In the genomic region with DNA sequence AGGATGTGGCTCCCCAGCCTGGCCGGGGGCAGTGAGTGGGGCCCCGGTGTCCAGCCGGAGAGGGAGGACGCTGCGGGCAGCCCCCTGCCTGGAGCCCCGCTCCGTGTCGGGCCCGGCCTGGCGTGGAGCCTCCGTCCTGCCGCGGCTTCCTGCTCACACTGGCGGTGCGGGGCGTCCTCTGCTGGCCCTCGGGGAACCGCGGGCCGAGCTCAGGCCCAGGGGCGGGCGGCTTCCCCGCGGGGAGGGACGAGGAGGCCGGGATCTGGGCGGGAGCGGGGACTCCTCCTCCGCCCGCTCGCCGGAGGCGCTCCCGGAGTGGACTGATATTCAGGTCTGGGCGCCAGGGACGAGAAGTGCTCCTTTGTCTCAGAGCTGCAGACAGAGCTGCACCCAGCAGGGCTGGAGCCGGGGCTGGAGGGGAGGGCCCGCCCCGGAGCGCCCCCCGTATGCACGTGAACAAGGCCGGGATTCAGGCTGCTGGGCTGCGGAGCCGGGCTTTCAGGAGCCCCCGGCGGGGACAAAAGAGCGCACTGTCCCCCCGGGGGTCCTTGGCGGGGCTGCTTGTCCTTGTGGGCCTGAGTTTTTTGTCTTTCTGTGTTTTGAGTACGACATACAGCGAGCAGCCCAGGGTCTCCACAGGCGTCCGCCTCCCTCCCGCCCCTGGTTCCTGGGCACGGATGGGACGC, we compare ENCODE assay signal across 1 cellular context.
TF ChIP-seq lines count a peak whose summit lies in the region.

No MANE protein-coding gene starts in this region.

TF ChIP-seq in K562, 482 proteins besides CTCF, POLR2A, EP300 and RAD21 (continued from another document and continues in another):
- TF ChIP-seq PREB (CRISPR knock-in tag; IDR thresholded peaks at IDR 0.05): no peak
- TF ChIP-seq, protein P1, sequence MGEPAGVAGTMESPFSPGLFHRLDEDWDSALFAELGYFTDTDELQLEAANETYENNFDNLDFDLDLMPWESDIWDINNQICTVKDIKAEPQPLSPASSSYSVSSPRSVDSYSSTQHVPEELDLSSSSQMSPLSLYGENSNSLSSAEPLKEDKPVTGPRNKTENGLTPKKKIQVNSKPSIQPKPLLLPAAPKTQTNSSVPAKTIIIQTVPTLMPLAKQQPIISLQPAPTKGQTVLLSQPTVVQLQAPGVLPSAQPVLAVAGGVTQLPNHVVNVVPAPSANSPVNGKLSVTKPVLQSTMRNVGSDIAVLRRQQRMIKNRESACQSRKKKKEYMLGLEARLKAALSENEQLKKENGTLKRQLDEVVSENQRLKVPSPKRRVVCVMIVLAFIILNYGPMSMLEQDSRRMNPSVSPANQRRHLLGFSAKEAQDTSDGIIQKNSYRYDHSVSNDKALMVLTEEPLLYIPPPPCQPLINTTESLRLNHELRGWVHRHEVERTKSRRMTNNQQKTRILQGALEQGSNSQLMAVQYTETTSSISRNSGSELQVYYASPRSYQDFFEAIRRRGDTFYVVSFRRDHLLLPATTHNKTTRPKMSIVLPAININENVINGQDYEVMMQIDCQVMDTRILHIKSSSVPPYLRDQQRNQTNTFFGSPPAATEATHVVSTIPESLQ (CRISPR knock-in tag; IDR thresholded peaks at IDR 0.05): 0 out of 2 replicates have a peak, but pooled peaks have one; percentile 31
- no peak for TF ChIP-seq TAF9B (IDR thresholded peaks at IDR 0.05; ENCODE audit: partially characterized antibody)
- peak in 1 of 2 experiments; percentile 38; a peak in 1 of 4 replicates for TF ChIP-seq MNT (conservative IDR thresholded peaks at IDR 0.05)
- TF ChIP-seq SRF (CRISPR knock-in tag; IDR thresholded peaks at IDR 0.05): peak in 1 of 2 experiments; percentile 37; a peak in 2 of 4 replicates
- no peak for TF ChIP-seq RBM34 (IDR thresholded peaks at IDR 0.05; ENCODE audit: borderline replicate concordance, insufficient read depth, low read length)
- TF ChIP-seq, protein P2, sequence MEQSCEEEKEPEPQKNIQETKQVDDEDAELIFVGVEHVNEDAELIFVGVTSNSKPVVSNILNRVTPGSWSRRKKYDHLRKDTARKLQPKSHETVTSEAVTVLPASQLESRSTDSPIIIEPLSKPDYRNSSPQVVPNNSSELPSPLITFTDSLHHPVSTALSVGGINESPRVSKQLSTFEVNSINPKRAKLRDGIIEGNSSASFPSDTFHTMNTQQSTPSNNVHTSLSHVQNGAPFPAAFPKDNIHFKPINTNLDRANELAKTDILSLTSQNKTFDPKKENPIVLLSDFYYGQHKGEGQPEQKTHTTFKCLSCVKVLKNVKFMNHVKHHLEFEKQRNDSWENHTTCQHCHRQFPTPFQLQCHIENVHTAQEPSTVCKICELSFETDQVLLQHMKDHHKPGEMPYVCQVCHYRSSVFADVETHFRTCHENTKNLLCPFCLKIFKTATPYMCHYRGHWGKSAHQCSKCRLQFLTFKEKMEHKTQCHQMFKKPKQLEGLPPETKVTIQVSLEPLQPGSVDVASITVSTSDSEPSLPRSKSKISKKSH (CRISPR knock-in tag; IDR thresholded peaks at IDR 0.05): no peak
- peak; percentile 55; the same call in 1 of the 2 replicates for TF ChIP-seq HNRNPL (IDR thresholded peaks at IDR 0.05; ENCODE audit: low read depth, low read length)
- TF ChIP-seq YBX1 (IDR thresholded peaks at IDR 0.05): no peak
- TF ChIP-seq, protein P3, sequence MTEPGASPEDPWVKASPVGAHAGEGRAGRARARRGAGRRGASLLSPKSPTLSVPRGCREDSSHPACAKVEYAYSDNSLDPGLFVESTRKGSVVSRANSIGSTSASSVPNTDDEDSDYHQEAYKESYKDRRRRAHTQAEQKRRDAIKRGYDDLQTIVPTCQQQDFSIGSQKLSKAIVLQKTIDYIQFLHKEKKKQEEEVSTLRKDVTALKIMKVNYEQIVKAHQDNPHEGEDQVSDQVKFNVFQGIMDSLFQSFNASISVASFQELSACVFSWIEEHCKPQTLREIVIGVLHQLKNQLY (CRISPR knock-in tag; conservative IDR thresholded peaks at IDR 0.05): no peak
- no peak for TF ChIP-seq NR3C1 (CRISPR knock-in tag; IDR thresholded peaks at IDR 0.05)
- no peak for TF ChIP-seq NR1H2 (CRISPR knock-in tag; IDR thresholded peaks at IDR 0.05)
- no peak for TF ChIP-seq ZNF785 (CRISPR knock-in tag; IDR thresholded peaks at IDR 0.05)
- no peak for TF ChIP-seq ZBED1 (IDR thresholded peaks at IDR 0.05)
- 0 out of 2 replicates have a peak, but pooled peaks have one; percentile 24 for TF ChIP-seq ZNF12 (CRISPR knock-in tag; IDR thresholded peaks at IDR 0.05)
- 0 out of 2 replicates have a peak, but pooled peaks have one; percentile 53 for TF ChIP-seq SAFB (IDR thresholded peaks at IDR 0.05; ENCODE audit: borderline replicate concordance, low read depth, low read length)
- TF ChIP-seq TEAD4 (IDR thresholded peaks at IDR 0.05; ENCODE audit: low read length): no peak
- no peak for TF ChIP-seq TEAD4 (CRISPR knock-in tag; IDR thresholded peaks at IDR 0.05; ENCODE audit: borderline replicate concordance)
- TF ChIP-seq ZNF512 (tag; IDR thresholded peaks at IDR 0.05): no peak
- TF ChIP-seq, protein P4, sequence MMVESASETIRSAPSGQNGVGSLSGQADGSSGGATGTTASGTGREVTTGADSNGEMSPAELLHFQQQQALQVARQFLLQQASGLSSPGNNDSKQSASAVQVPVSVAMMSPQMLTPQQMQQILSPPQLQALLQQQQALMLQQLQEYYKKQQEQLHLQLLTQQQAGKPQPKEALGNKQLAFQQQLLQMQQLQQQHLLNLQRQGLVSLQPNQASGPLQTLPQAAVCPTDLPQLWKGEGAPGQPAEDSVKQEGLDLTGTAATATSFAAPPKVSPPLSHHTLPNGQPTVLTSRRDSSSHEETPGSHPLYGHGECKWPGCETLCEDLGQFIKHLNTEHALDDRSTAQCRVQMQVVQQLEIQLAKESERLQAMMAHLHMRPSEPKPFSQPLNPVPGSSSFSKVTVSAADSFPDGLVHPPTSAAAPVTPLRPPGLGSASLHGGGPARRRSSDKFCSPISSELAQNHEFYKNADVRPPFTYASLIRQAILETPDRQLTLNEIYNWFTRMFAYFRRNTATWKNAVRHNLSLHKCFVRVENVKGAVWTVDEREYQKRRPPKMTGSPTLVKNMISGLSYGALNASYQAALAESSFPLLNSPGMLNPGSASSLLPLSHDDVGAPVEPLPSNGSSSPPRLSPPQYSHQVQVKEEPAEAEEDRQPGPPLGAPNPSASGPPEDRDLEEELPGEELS (CRISPR knock-in tag; IDR thresholded peaks at IDR 0.05; ENCODE audit: borderline replicate concordance): peak; percentile 45; the same call in 1 of the 2 replicates
- no peak for TF ChIP-seq ETS2 (tag; IDR thresholded peaks at IDR 0.05; ENCODE audit: borderline replicate concordance, poor library complexity, severe bottlenecking)
- TF ChIP-seq ZNF766 (CRISPR knock-in tag; conservative IDR thresholded peaks at IDR 0.05): no peak
- 0 out of 2 replicates have a peak, but pooled peaks have one; percentile 37 for TF ChIP-seq ARID2 (IDR thresholded peaks at IDR 0.05)
- TF ChIP-seq GTF2B (IDR thresholded peaks at IDR 0.05; ENCODE audit: extremely low read depth, insufficient read length): no peak
- no peak for TF ChIP-seq E2F3 (CRISPR knock-in tag; IDR thresholded peaks at IDR 0.05)
- TF ChIP-seq XRCC5 (IDR thresholded peaks at IDR 0.05; ENCODE audit: low read depth, low read length): peak; percentile 80
- peak; percentile 35; the same call in 1 of the 2 replicates for TF ChIP-seq TOE1 (IDR thresholded peaks at IDR 0.05; ENCODE audit: borderline replicate concordance)
- TF ChIP-seq TOE1 (CRISPR knock-in tag; IDR thresholded peaks at IDR 0.05; ENCODE audit: borderline replicate concordance, low read depth): no peak
- no peak for TF ChIP-seq TRIM24 (IDR thresholded peaks at IDR 0.05)
- TF ChIP-seq NRF1 (conservative IDR thresholded peaks at IDR 0.05 in 1 of 2, IDR thresholded peaks at IDR 0.05 in 1 of 2): peak in 1 of 2 experiments; percentile 37; a peak in 3 of 4 replicates
- no peak for TF ChIP-seq CBFA2T2 (conservative IDR thresholded peaks at IDR 0.05)
- TF ChIP-seq, protein P5, sequence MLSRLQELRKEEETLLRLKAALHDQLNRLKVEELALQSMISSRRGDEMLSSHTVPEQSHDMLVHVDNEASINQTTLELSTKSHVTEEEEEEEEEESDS (CRISPR knock-in tag; IDR thresholded peaks at IDR 0.05): no peak
- TF ChIP-seq SLC30A9 (CRISPR knock-in tag; IDR thresholded peaks at IDR 0.05): no peak
- TF ChIP-seq, protein P6, sequence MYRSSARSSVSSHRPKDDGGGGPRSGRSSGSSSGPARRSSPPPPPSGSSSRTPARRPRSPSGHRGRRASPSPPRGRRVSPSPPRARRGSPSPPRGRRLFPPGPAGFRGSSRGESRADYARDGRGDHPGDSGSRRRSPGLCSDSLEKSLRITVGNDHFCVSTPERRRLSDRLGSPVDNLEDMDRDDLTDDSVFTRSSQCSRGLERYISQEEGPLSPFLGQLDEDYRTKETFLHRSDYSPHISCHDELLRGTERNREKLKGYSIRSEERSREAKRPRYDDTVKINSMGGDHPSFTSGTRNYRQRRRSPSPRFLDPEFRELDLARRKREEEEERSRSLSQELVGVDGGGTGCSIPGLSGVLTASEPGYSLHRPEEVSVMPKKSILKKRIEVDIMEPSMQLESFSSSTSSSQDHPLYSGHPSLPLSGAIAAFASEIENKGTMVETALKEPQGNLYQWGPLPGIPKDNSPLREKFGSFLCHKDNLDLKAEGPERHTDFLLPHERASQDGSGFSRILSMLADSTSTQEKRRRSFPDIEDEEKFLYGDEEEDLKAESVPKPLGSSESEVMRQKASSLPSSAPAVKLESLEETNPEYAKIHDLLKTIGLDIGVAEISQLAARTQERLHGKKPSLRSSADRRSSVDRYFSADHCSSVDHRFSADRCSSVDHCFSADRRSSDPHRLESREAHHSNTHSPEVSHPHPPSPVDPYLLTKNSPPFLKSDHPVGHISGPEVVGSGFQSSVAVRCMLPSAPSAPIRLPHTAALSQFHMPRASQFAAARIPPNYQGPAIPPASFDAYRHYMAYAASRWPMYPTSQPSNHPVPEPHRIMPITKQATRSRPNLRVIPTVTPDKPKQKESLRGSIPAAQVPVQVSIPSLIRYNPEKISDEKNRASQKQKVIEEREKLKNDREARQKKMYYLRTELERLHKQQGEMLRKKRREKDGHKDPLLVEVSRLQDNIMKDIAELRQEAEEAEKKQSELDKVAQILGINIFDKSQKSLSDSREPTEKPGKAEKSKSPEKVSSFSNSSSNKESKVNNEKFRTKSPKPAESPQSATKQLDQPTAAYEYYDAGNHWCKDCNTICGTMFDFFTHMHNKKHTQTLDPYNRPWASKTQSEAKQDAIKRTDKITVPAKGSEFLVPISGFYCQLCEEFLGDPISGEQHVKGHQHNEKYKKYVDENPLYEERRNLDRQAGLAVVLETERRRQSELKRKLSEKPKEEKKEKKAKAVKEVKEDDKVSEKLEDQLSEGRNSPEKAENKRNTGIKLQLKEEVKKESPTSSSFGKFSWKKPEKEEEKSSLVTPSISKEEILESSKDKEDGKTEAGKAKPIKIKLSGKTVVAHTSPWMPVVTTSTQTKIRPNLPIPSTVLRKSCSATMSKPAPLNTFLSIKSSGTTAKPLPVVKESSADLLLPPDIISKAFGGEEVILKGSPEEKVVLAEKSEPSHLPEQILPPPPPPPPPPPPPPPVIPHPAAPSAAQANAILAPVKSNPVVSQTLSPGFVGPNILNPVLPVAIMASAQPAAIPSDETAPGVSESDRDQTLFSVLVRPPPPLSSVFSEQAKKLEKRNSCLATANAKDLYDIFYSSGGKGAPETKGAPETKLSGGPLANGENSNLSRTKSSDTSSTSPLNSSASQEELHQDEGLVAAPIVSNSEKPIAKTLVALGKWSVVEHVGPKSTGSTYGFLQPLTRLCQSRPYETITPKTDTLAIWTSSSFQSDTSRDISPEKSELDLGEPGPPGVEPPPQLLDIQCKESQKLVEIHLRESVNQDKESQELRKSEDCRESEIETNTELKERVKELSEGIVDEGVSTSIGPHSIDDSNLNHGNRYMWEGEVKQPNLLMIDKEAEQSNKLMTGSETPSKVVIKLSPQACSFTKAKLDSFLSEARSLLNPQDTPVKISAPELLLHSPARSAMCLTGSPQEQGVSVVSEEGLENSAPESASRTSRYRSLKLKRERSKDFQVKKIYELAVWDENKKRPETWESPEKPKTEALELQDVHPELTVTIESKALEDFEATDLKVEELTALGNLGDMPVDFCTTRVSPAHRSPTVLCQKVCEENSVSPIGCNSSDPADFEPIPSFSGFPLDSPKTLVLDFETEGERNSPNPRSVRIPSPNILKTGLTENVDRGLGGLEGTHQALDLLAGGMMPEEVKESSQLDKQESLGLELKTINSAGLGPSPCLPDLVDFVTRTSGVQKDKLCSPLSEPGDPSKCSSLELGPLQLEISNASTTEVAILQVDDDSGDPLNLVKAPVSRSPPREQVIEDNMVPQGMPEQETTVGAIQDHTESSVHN (IDR thresholded peaks at IDR 0.05; ENCODE audit: borderline replicate concordance in 1 of 2, low read depth in 1 of 2): no peak
